21 cellular contexts compared by ENCODE assay signal in the genomic region with DNA sequence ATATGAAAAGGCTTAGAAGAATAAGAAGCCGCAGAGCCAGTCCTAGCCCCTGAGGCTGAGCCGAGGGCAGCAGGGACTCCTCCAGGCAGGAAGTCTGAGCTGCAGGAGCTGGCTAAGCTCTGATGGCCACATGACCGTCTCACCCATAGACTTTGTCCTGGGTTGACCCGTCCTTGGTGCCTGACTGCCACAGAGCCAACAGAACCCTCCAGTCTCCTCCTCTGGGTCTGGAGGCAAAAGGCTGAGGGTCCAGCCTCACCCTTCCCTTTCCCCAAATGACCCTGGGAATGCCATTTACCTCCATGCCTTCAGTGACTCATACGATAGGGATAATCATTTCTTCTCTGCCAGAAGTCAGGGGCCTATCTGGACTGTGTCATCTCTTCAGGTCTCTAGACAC. TPM values are rescaled to one million over a fixed set of nuclear protein-coding genes. Genes with fewer than 3 reads are reported as not detected.
"Had no signal": no experiment of that assay in that cellular context is flagged by ENCODE, and none has a peak within 500 bp of the region (broad histone marks: within the 10 kb centered on the region; RNA-seq: fewer than 3 reads in every experiment).

No MANE protein-coding gene starts in this region.

- H3K4me3 ChIP-seq: body of pancreas, coronary artery, thyroid gland, vagina had no signal

- H3K9me3 ChIP-seq: body of pancreas, thyroid gland, vagina had no signal

- ATAC-seq: activated CD4-positive, alpha-beta T cell treated with anti-CD3 and anti-CD28 coated beads for 36 hours; activated naive CD4-positive, alpha-beta T cell treated with anti-CD3 and anti-CD28 coated beads, Interleukin-2, amount 50 U/mL, for 72 hours; activated T-cell treated with anti-CD3 and anti-CD28 coated beads, Interleukin-2, amount 50 U/mL, for 4 hours; body of pancreas; esophagus mucosa; stimulated activated naive B cell treated with anti-CD40 and anti-IgM and Interleukin-4, amounts not matched to agents 10 μg/mL and 1 μg/mL and 100 μg/mL, for 72 hours; T-helper 17 cell had no signal

- H3K4me1 ChIP-seq: body of pancreas, vagina had no signal

- DNase-seq: activated CD4-positive, alpha-beta memory T cell treated with anti-CD3 and anti-CD28 coated beads, Interleukin-2, amount 10 ng/mL, durations not matched to agents 7 days and 5 days; activated CD4-positive, alpha-beta T cell treated with anti-CD3 and anti-CD28 coated beads for 36 hours; activated effector memory CD4-positive, alpha-beta T cell treated with anti-CD3 and anti-CD28 coated beads, Interleukin-2, amount 50 U/mL, for 16 hours; activated T-cell treated with anti-CD3 and anti-CD28 coated beads, Interleukin-2, amount 50 U/mL, for 4 hours; amniotic stem cell; central memory CD4-positive, alpha-beta T cell; stimulated activated CD4-positive, alpha-beta T cell treated with anti-CD3 and anti-CD28 coated beads, Interleukin-15, amount 100 ng/mL, for 24 hours; stimulated activated CD4-positive, alpha-beta T cell treated with anti-CD3 and anti-CD28 coated beads, Interleukin-4, amount 100 ng/mL, for 1 hour; stimulated activated naive B cell treated with anti-CD40 and anti-IgM and Interleukin-4, amounts not matched to agents 10 μg/mL and 1 μg/mL and 100 μg/mL, for 72 hours; T-helper 17 cell had no signal

- H3K27ac ChIP-seq: body of pancreas, coronary artery, thyroid gland, vagina had no signal

- H3K36me3 ChIP-seq: thyroid gland, vagina had no signal

- H3K27me3 ChIP-seq: body of pancreas, thyroid gland, vagina had no signal

RNA-seq across cellular contexts. Expression of gene KRT71, which starts 1.5 kb away (rescaled TPM):
- total RNA-seq: activated CD4-positive, alpha-beta memory T cell treated with anti-CD3 and anti-CD28 coated beads, Interleukin-2, amount 10 ng/mL, durations not matched to agents 7 days and 5 days; activated CD4-positive, alpha-beta T cell treated with anti-CD3 and anti-CD28 coated beads for 36 hours; activated naive CD4-positive, alpha-beta T cell treated with anti-CD3 and anti-CD28 coated beads, Interleukin-2, amount 50 U/mL, for 72 hours; activated T-cell treated with anti-CD3 and anti-CD28 coated beads, Interleukin-2, amount 50 U/mL, for 4 hours; body of pancreas; esophagus mucosa; kidney epithelial cell; mesenteric fat pad; myocyte; osteoblast; T-helper 17 cell; thyroid gland; vagina had no signal
- polyA plus RNA-seq: neural cell had no signal

RNA-seq across cellular contexts. Expression of gene KRT74, which starts 22.2 kb away (rescaled TPM):
- total RNA-seq: activated CD4-positive, alpha-beta memory T cell treated with anti-CD3 and anti-CD28 coated beads, Interleukin-2, amount 10 ng/mL, durations not matched to agents 7 days and 5 days; activated CD4-positive, alpha-beta T cell treated with anti-CD3 and anti-CD28 coated beads for 36 hours; activated naive CD4-positive, alpha-beta T cell treated with anti-CD3 and anti-CD28 coated beads, Interleukin-2, amount 50 U/mL, for 72 hours; activated T-cell treated with anti-CD3 and anti-CD28 coated beads, Interleukin-2, amount 50 U/mL, for 4 hours; body of pancreas; kidney epithelial cell; mesenteric fat pad; myocyte; osteoblast; T-helper 17 cell; thyroid gland; vagina had no signal
- polyA plus RNA-seq: neural cell had no signal

RNA-seq across cellular contexts. Expression of gene KRT5, which starts 31.3 kb away (rescaled TPM):
- total RNA-seq: activated CD4-positive, alpha-beta memory T cell treated with anti-CD3 and anti-CD28 coated beads, Interleukin-2, amount 10 ng/mL, durations not matched to agents 7 days and 5 days; activated CD4-positive, alpha-beta T cell treated with anti-CD3 and anti-CD28 coated beads for 36 hours; activated naive CD4-positive, alpha-beta T cell treated with anti-CD3 and anti-CD28 coated beads, Interleukin-2, amount 50 U/mL, for 72 hours; activated T-cell treated with anti-CD3 and anti-CD28 coated beads, Interleukin-2, amount 50 U/mL, for 4 hours; kidney epithelial cell; T-helper 17 cell had no signal
- polyA plus RNA-seq: neural cell had no signal

RNA-seq across cellular contexts. Expression of gene KRT72, which starts 49.8 kb away (rescaled TPM):
- total RNA-seq: activated CD4-positive, alpha-beta memory T cell treated with anti-CD3 and anti-CD28 coated beads, Interleukin-2, amount 10 ng/mL, durations not matched to agents 7 days and 5 days; body of pancreas; esophagus mucosa; kidney epithelial cell; mesenteric fat pad; myocyte; osteoblast; thyroid gland; vagina had no signal
- polyA plus RNA-seq: neural cell had no signal

RNA-seq across cellular contexts. Expression of gene KRT6A, which starts 58.4 kb away (rescaled TPM):
- total RNA-seq: activated CD4-positive, alpha-beta memory T cell treated with anti-CD3 and anti-CD28 coated beads, Interleukin-2, amount 10 ng/mL, durations not matched to agents 7 days and 5 days; activated CD4-positive, alpha-beta T cell treated with anti-CD3 and anti-CD28 coated beads for 36 hours; activated naive CD4-positive, alpha-beta T cell treated with anti-CD3 and anti-CD28 coated beads, Interleukin-2, amount 50 U/mL, for 72 hours; activated T-cell treated with anti-CD3 and anti-CD28 coated beads, Interleukin-2, amount 50 U/mL, for 4 hours; body of pancreas; mesenteric fat pad; myocyte; T-helper 17 cell had no signal
- polyA plus RNA-seq: neural cell had no signal
